ENCODE assay signal across 26 cellular contexts in genomic region chr22:32502346-32502745, GRCh38. TPM values are rescaled to one million over a fixed set of nuclear protein-coding genes. Genes with fewer than 3 reads are reported as not detected.
DNase-seq lines count a peak whose midpoint lies in the region; ATAC-seq, FAIRE-seq and TF ChIP-seq lines count a peak whose summit lies in the region.
"Had no signal": no experiment of that assay in that cellular context is flagged by ENCODE, and none has a peak within 500 bp of the region (broad histone marks: within the 10 kb centered on the region; RNA-seq: fewer than 3 reads in every experiment).

No MANE protein-coding gene starts in this region.

- peaks cover 5% of the 10 kb centered on the region; the same call in 1 of the 2 replicates for H3K4me1 ChIP-seq in HUES48 (ENCODE audit: control insufficient read depth, insufficient read depth, low read length)
- no peaks in the 10 kb centered on the region for H3K4me1 ChIP-seq in HepG2 (ENCODE audit: insufficient read depth, low read length)
- no peaks in the 10 kb centered on the region for H3K4me1 ChIP-seq in Caco-2
- H3K4me1 ChIP-seq: left lung, psoas muscle, SJCRH30 had no signal

- H3K4me2 ChIP-seq in HepG2 (ENCODE audit: low read depth, low read length) = no peak overlapping the region

- POLR2A ChIA-PET in HepG2 (lab: Yijun Ruan, JAX) (no interaction called here), Caco-2 (lab: Charles Lee) (no interaction called here)

- H3K4me3 ChIP-seq in HUES48 (ENCODE audit: low read depth, low read length) (no peak overlapping the region), dorsolateral prefrontal cortex (no peak overlapping the region), HepG2 (replicated peaks in 1 of 3; ENCODE audit: insufficient read depth in 1 of 3, low read depth in 2 of 3, low read length in 3 of 3) (no peak overlapping the region), Caco-2 (ENCODE audit: low read depth, low read length) (no peak overlapping the region)
- H3K4me3 ChIP-seq: left lung, mucosa of descending colon, psoas muscle, SJCRH30, skin epidermis, thoracic aorta had no signal

- H3K36me3 Mint-ChIP-seq in Caco-2 (ENCODE audit: insufficient read depth, unreplicated experiment) = peaks cover 22% of the 10 kb centered on the region

- DNase-seq in ELF-1 (ENCODE audit: low read depth, low spot score) = peak; percentile 71
- no peak for DNase-seq in dorsolateral prefrontal cortex
- DNase-seq in HepG2 (ENCODE audit: low spot score) = no peak
- no peak for DNase-seq in hepatic stellate cell (ENCODE audit: low spot score)
- no peak for DNase-seq in Caco-2
- no peak for DNase-seq in NCI-H1436 treated with DMSO at 0.1 percent for 48 hours (lab: John Stamatoyannopoulos, UW)
- DNase-seq: activated CD4-positive, alpha-beta T cell treated with anti-CD3 and anti-CD28 coated beads, Interleukin-2, amount 50 U/mL, for 48 hours; CD8-positive, alpha-beta T cell; effector memory CD4-positive, alpha-beta T cell; HCEC 1CT; left lung; mucosa of descending colon; NCI-H146; NCI-H748 treated with DMSO at 0.1 percent for 48 hours; PC-3; psoas muscle; SJCRH30; stimulated activated naive CD4-positive, alpha-beta T cell; WERI-Rb-1 had no signal

- BruUV-seq in HepG2 (replicated peaks; lab: Mats Ljungman, UMichigan) (no TSS peak), Caco-2 (replicated peaks; lab: Mats Ljungman, UMichigan) (no TSS peak)

- H3K9ac ChIP-seq in HUES48 (ENCODE audit: low read depth, low read length) = no peak overlapping the region
- no peak overlapping the region for H3K9ac ChIP-seq in HepG2 (ENCODE audit: insufficient read depth, low read depth, low read length)

- no peak overlapping the region for H3K4me3 Mint-ChIP-seq in Caco-2 (ENCODE audit: unreplicated experiment)
- H3K4me3 Mint-ChIP-seq: CD8-positive, alpha-beta T cell; central memory CD8-positive, alpha-beta T cell; neural crest cell had no signal

- H3K9me3 ChIP-seq in HUES48 (ENCODE audit: control insufficient read depth, insufficient read depth, low read length) (no peaks in the 10 kb centered on the region), HepG2 (ENCODE audit: low read length) (no peaks in the 10 kb centered on the region), Caco-2 (no peaks in the 10 kb centered on the region)
- H3K9me3 ChIP-seq: left lung, mucosa of descending colon, psoas muscle, SJCRH30, thoracic aorta had no signal

- no peak for TF ChIP-seq RAD21 in HepG2 (CRISPR knock-in tag; IDR thresholded peaks at IDR 0.05)

- H3K36me3 ChIP-seq in HUES48 (ENCODE audit: control insufficient read depth, insufficient read depth, low read length) (peaks cover 21% of the 10 kb centered on the region), HepG2 (replicated peaks in 1 of 2; ENCODE audit: control insufficient read depth in 1 of 2, insufficient read depth in 2 of 2, low read length in 2 of 2) (peaks cover 9 to 17% of the 10 kb centered on the region in 2 experiments), Caco-2 (ENCODE audit: control insufficient read depth, insufficient read depth, low read length) (no peaks in the 10 kb centered on the region; the same call in 1 of the 2 replicates)

- CTCF ChIA-PET in HepG2 (lab: Yijun Ruan, JAX; ENCODE audit: low intra/inter-chr PET ratio, low total read pairs) = no interaction called here
- CTCF ChIA-PET in Caco-2 (lab: Charles Lee) = no interaction called here

- H3K27ac ChIP-seq in HUES48 (ENCODE audit: low read depth, low read length) (peak overlapping the region; percentile 2), dorsolateral prefrontal cortex (peak overlapping the region in 35 of 59 donors; percentile 0 to 73 (median 44)), HepG2 (ENCODE audit: extremely low read length, insufficient read depth, low read length) (no peak overlapping the region)
- H3K27ac ChIP-seq: left lung, psoas muscle, SJCRH30, skin epidermis, thoracic aorta, WERI-Rb-1 had no signal

- no peak for FAIRE-seq in HepG2 (lab: Jason Lieb, UNC)
- FAIRE-seq: HTR-8/SVneo had no signal

- no peak overlapping the region for H3K27ac Mint-ChIP-seq in Caco-2 (ENCODE audit: unreplicated experiment)
- H3K27ac Mint-ChIP-seq: CD8-positive, alpha-beta T cell had no signal

- ATAC-seq in HepG2 = peak; percentile 70
- ATAC-seq: CD8-positive, alpha-beta T cell; left lung; mucosa of descending colon; PC-3; psoas muscle had no signal

- H3K27me3 ChIP-seq in HUES48 (ENCODE audit: control insufficient read depth, insufficient read depth, low read length) (no peaks in the 10 kb centered on the region), dorsolateral prefrontal cortex (no peaks in the 10 kb centered on the region), HepG2 (ENCODE audit: control insufficient read depth in 1 of 2, insufficient read depth in 2 of 2, low read length in 2 of 2) (no peaks in the 10 kb centered on the region), Caco-2 (replicated peaks; ENCODE audit: control insufficient read depth, insufficient read depth, low read length) (no peaks in the 10 kb centered on the region)
- H3K27me3 ChIP-seq: left lung, SJCRH30 had no signal

- H3K4me1 Mint-ChIP-seq in Caco-2 (ENCODE audit: low read depth, unreplicated experiment) = peaks cover under 1% of the 10 kb centered on the region
- H3K4me1 Mint-ChIP-seq: central memory CD8-positive, alpha-beta T cell had no signal

- no peaks in the 10 kb centered on the region for H3K27me3 Mint-ChIP-seq in Caco-2 (ENCODE audit: insufficient read depth, unreplicated experiment)
- H3K27me3 Mint-ChIP-seq: central memory CD8-positive, alpha-beta T cell had no signal

- H2AFZ ChIP-seq in HepG2 (ENCODE audit: low read length) = no peak overlapping the region

- 100% methylated on average over 1 of the region's 3 CpGs for WGBS in HepG2 (ENCODE audit: low lambda C conversion rate)

- no peaks in the 10 kb centered on the region for H3K9me3 Mint-ChIP-seq in Caco-2 (ENCODE audit: unreplicated experiment)
- H3K9me3 Mint-ChIP-seq: CD8-positive, alpha-beta T cell; central memory CD8-positive, alpha-beta T cell; neural crest cell had no signal

- intact Hi-C loops in dorsolateral prefrontal cortex (cut with DNase I) (no loop called here), HepG2 (cut with micrococcal nuclease; ENCODE audit: unreplicated experiment) (no loop called here), Caco-2 (cut with micrococcal nuclease; ENCODE audit: unreplicated experiment) (no loop called here)

- TF ChIP-seq EP300 in HepG2 (IDR thresholded peaks at IDR 0.05; ENCODE audit: low read depth in 2 of 2, low read length in 2 of 2) (no peak), HepG2 (CRISPR knock-in tag; IDR thresholded peaks at IDR 0.05; ENCODE audit: borderline replicate concordance) (no peak)

- TF ChIP-seq CTCF in dorsolateral prefrontal cortex (IDR thresholded peaks at IDR 0.05 in 54 of 56, conservative IDR thresholded peaks at IDR 0.05 in 2 of 56; ENCODE audit: low read depth in 1 of 56, partially characterized antibody in 56 of 56) = no peak
- no peak for TF ChIP-seq CTCF in HepG2 (CRISPR knock-in tag; IDR thresholded peaks at IDR 0.05)
- no peak for TF ChIP-seq CTCF in Caco-2 (IDR thresholded peaks at IDR 0.05; ENCODE audit: insufficient read depth in 1 of 2, low read depth in 1 of 2, low read length in 1 of 2, severe bottlenecking in 1 of 2, unreplicated experiment in 1 of 2)

- in situ Hi-C loops in HepG2 (cut with HindIII; ENCODE audit: extremely low pct_ligation_motif_present, low pct_unique_long_range_greater_than_20kb) = no loop called here

- TF ChIP-seq POLR2A in HepG2 (IDR thresholded peaks at IDR 0.05; ENCODE audit: insufficient read depth in 1 of 2, low read depth in 2 of 2, low read length in 2 of 2) = no peak

- H4K20me1 ChIP-seq in HepG2 (ENCODE audit: insufficient read depth, low read length) = no peaks in the 10 kb centered on the region

- H3K79me2 ChIP-seq in HepG2 (ENCODE audit: insufficient read depth, low read length) = no peaks in the 10 kb centered on the region

RNA-seq across cellular contexts. Expression of gene FBXO7, which starts 27.7 kb away (rescaled TPM):
- 100 to 1,000 TPM in 35 of 120 experiments, 10 to 100 TPM in 85; 54.1 to 217 (median 85.7) TPM for total RNA-seq in dorsolateral prefrontal cortex
- total RNA-seq in HepG2 (2016; rRNA removed; fragmentation: Illumina TruSeq; extraction: Trizol) = 105 and 118 TPM in 2 replicates
- total RNA-seq in HepG2 (2016; cell fraction: cytosol; rRNA removed; fragmentation: Illumina TruSeq; extraction: Trizol; ENCODE audit: low read depth) = 110 and 111 TPM in 2 replicates
- total RNA-seq in HepG2 (2016; cell fraction: insoluble cytoplasmic fraction; rRNA removed; fragmentation: Illumina TruSeq; extraction: Trizol) = 100 and 116 TPM in 2 replicates
- total RNA-seq in HepG2 (2016; cell fraction: membrane; rRNA removed; fragmentation: Illumina TruSeq; extraction: Trizol) = 161 and 169 TPM in 2 replicates
- 64.6 and 67.3 TPM in 2 replicates for total RNA-seq in HepG2 (2016; cell fraction: nucleus; rRNA removed; fragmentation: Illumina TruSeq; extraction: Trizol)
- 157 and 172 TPM in 2 replicates for polyA plus RNA-seq in HepG2 (2011; rRNA removed)
- 129 and 182 TPM in 2 replicates for polyA plus RNA-seq in HepG2 (2011; cell fraction: cytosol; rRNA removed)
- 62.2 and 72.8 TPM in 2 replicates for polyA plus RNA-seq in HepG2 (2011; cell fraction: nucleus; rRNA removed)
- polyA plus RNA-seq in HepG2 (2012) = 96.5 and 134 TPM in 2 replicates
- 147 and 160 TPM in 2 replicates for polyA plus RNA-seq in HepG2 (2016; cell fraction: cytosol; fragmentation: Illumina TruSeq; extraction: Trizol; ENCODE audit: low read depth)
- 167 and 172 TPM in 2 replicates for polyA plus RNA-seq in HepG2 (2016; cell fraction: insoluble cytoplasmic fraction; fragmentation: Illumina TruSeq; extraction: Trizol; ENCODE audit: low read depth)
- 197 and 199 TPM in 2 replicates for polyA plus RNA-seq in HepG2 (2016; cell fraction: membrane; fragmentation: Illumina TruSeq; extraction: Trizol; ENCODE audit: low read depth)
- 96.5 and 96.9 TPM in 2 replicates for polyA plus RNA-seq in HepG2 (2016; cell fraction: nucleus; fragmentation: Illumina TruSeq; extraction: Trizol; ENCODE audit: insufficient read depth, low read depth)
- 151 and 179 TPM in 2 replicates for polyA minus RNA-seq in HepG2 (2011; rRNA and poly(A)+ RNA removed; ENCODE audit: low replicate concordance)
- 79.0 and 88.0 TPM in 2 replicates for polyA minus RNA-seq in HepG2 (2011; cell fraction: cytosol; rRNA and poly(A)+ RNA removed)
- polyA minus RNA-seq in HepG2 (2011; cell fraction: nucleus; rRNA and poly(A)+ RNA removed) = 78.5 and 95.4 TPM in 2 replicates
- total RNA-seq in Caco-2 (2022) = 82.7 and 85.1 TPM in 2 replicates

RNA-seq across cellular contexts. Expression of gene BPIFC, which starts 38.1 kb away (rescaled TPM):
- total RNA-seq in dorsolateral prefrontal cortex = under 1 TPM in 5 of 120 experiments, not detected in 115; 0.29 to 0.67 (median 0.43) TPM
- not detected in 2 replicates for total RNA-seq in HepG2 (2016; rRNA removed; fragmentation: Illumina TruSeq; extraction: Trizol)
- not detected in 2 replicates for total RNA-seq in HepG2 (2016; cell fraction: cytosol; rRNA removed; fragmentation: Illumina TruSeq; extraction: Trizol; ENCODE audit: low read depth)
- total RNA-seq in HepG2 (2016; cell fraction: insoluble cytoplasmic fraction; rRNA removed; fragmentation: Illumina TruSeq; extraction: Trizol) = not detected in 2 replicates
- total RNA-seq in HepG2 (2016; cell fraction: membrane; rRNA removed; fragmentation: Illumina TruSeq; extraction: Trizol) = not detected in 2 replicates
- total RNA-seq in HepG2 (2016; cell fraction: nucleus; rRNA removed; fragmentation: Illumina TruSeq; extraction: Trizol) = not detected in 2 replicates
- polyA plus RNA-seq in HepG2 (2011; rRNA removed) = not detected in 2 replicates
- polyA plus RNA-seq in HepG2 (2011; cell fraction: cytosol; rRNA removed) = not detected in 2 replicates
- not detected in 2 replicates for polyA plus RNA-seq in HepG2 (2011; cell fraction: nucleus; rRNA removed)
- not detected in 2 replicates for polyA plus RNA-seq in HepG2 (2012)
- not detected in 2 replicates for polyA plus RNA-seq in HepG2 (2016; cell fraction: cytosol; fragmentation: Illumina TruSeq; extraction: Trizol; ENCODE audit: low read depth)
- not detected in 2 replicates for polyA plus RNA-seq in HepG2 (2016; cell fraction: insoluble cytoplasmic fraction; fragmentation: Illumina TruSeq; extraction: Trizol; ENCODE audit: low read depth)
- polyA plus RNA-seq in HepG2 (2016; cell fraction: membrane; fragmentation: Illumina TruSeq; extraction: Trizol; ENCODE audit: low read depth) = not detected in 2 replicates
- not detected in 2 replicates for polyA plus RNA-seq in HepG2 (2016; cell fraction: nucleus; fragmentation: Illumina TruSeq; extraction: Trizol; ENCODE audit: insufficient read depth, low read depth)
- polyA minus RNA-seq in HepG2 (2011; rRNA and poly(A)+ RNA removed; ENCODE audit: low replicate concordance) = not detected in 2 replicates
- not detected in 2 replicates for polyA minus RNA-seq in HepG2 (2011; cell fraction: cytosol; rRNA and poly(A)+ RNA removed)
- polyA minus RNA-seq in HepG2 (2011; cell fraction: nucleus; rRNA and poly(A)+ RNA removed) = not detected in 2 replicates
- not detected in 2 replicates for total RNA-seq in Caco-2 (2022)
- total RNA-seq: CD8-positive, alpha-beta T cell; left lung; mucosa of descending colon; neural crest cell; PC-3; psoas muscle; SJCRH30; T-helper 2 cell treated with Interferon-gamma antibody and Interleukin-4, amounts not matched to agents 100 ng/mL and 5 ng/mL, for 36 hours; thoracic aorta had no signal
